Comparison of ENCODE assay signal across 8 cellular contexts in genomic region chr19:1269478-1270167, GRCh38. TPM values are rescaled to one million over a fixed set of nuclear protein-coding genes. Genes with fewer than 3 reads are reported as not detected.
DNase-seq lines count a peak whose midpoint lies in the region; ATAC-seq and TF ChIP-seq lines count a peak whose summit lies in the region.

No MANE protein-coding gene starts in this region.

- H3K27me3 Mint-ChIP-seq in neural crest cell (ENCODE audit: low read depth): peaks cover 31% of the 10 kb centered on the region

- peak overlapping the region; percentile 98 for H3K27ac Mint-ChIP-seq in neural crest cell (ENCODE audit: unreplicated experiment)

- ATAC-seq in GM21529 (IDR thresholded peaks at IDR 0.05; ENCODE audit: unreplicated experiment): peak; percentile 13
- peak; percentile 14 for ATAC-seq in foreskin keratinocyte

- H3K27me3 ChIP-seq in foreskin keratinocyte: no peaks in the 10 kb centered on the region

- peak; percentile 15; the same call in 1 of the 2 replicates for TF ChIP-seq RAD21 in Ishikawa (IDR thresholded peaks at IDR 0.05; ENCODE audit: low read depth)

- H3K4me1 ChIP-seq in foreskin keratinocyte: peaks cover 8% of the 10 kb centered on the region

- H3K27ac ChIP-seq in foreskin keratinocyte: peak overlapping the region; percentile 58
- peak overlapping the region; percentile 94 for H3K27ac ChIP-seq in temporal lobe (ENCODE audit: low read depth, low read length)

- TF ChIP-seq CTCF in foreskin keratinocyte (conservative IDR thresholded peaks at IDR 0.05): peak; percentile 18
- no peak for TF ChIP-seq CTCF in neural crest cell (conservative IDR thresholded peaks at IDR 0.05)

- TF ChIP-seq EP300 in Ishikawa (IDR thresholded peaks at IDR 0.05; ENCODE audit: borderline replicate concordance): 0 out of 2 replicates have a peak, but pooled peaks have one; percentile 9

- H3K4me3 Mint-ChIP-seq in neural crest cell: peak overlapping the region; percentile 91

- peak; percentile 83 for DNase-seq in DMS79 treated with DMSO at 0.1 percent for 48 hours (lab: John Stamatoyannopoulos, UW)
- peak; percentile 91 for DNase-seq in RPMI8226
- DNase-seq in activated gamma-delta T cell treated with Interleukin-2 at 50 U/mL for 16 hours: peak; percentile 85
- DNase-seq in foreskin keratinocyte: peak in 1 of 2 donors; percentile 76
- peak; percentile 82 for DNase-seq in neural crest cell (ENCODE audit: low read depth, low spot score)

- peaks cover 73% of the 10 kb centered on the region for H3K4me1 Mint-ChIP-seq in neural crest cell

- no peaks in the 10 kb centered on the region for H3K9me3 Mint-ChIP-seq in neural crest cell

- peaks cover 23% of the 10 kb centered on the region for H3K36me3 Mint-ChIP-seq in neural crest cell (ENCODE audit: low read depth)

TF ChIP-seq in Ishikawa, 13 proteins besides CTCF, POLR2A, EP300 and RAD21:
- TF ChIP-seq CREB1 (IDR thresholded peaks at IDR 0.05; ENCODE audit: low read depth) (no peak; the same call in 1 of the 2 replicates), TAF1 (IDR thresholded peaks at IDR 0.05; ENCODE audit: low read depth) (peak; percentile 6; the same call in 1 of the 2 replicates), NFIC (IDR thresholded peaks at IDR 0.05) (peak; percentile 71), ZBTB7A (IDR thresholded peaks at IDR 0.05; ENCODE audit: low read depth) (no peak), YY1 (IDR thresholded peaks at IDR 0.05; ENCODE audit: low read depth) (peak; percentile 97), TCF12 (IDR thresholded peaks at IDR 0.05; ENCODE audit: low read depth) (no peak; the same call in 1 of the 2 replicates), CEBPB (IDR thresholded peaks at IDR 0.05) (no peak), USF1 (IDR thresholded peaks at IDR 0.05) (peak; percentile 87), EGR1 (IDR thresholded peaks at IDR 0.05) (peak; percentile 71), TEAD4 (IDR thresholded peaks at IDR 0.05) (peak; percentile 78), FOXM1 (IDR thresholded peaks at IDR 0.05; ENCODE audit: borderline replicate concordance, low read depth) (no peak)
- TF ChIP-seq, protein P1, sequence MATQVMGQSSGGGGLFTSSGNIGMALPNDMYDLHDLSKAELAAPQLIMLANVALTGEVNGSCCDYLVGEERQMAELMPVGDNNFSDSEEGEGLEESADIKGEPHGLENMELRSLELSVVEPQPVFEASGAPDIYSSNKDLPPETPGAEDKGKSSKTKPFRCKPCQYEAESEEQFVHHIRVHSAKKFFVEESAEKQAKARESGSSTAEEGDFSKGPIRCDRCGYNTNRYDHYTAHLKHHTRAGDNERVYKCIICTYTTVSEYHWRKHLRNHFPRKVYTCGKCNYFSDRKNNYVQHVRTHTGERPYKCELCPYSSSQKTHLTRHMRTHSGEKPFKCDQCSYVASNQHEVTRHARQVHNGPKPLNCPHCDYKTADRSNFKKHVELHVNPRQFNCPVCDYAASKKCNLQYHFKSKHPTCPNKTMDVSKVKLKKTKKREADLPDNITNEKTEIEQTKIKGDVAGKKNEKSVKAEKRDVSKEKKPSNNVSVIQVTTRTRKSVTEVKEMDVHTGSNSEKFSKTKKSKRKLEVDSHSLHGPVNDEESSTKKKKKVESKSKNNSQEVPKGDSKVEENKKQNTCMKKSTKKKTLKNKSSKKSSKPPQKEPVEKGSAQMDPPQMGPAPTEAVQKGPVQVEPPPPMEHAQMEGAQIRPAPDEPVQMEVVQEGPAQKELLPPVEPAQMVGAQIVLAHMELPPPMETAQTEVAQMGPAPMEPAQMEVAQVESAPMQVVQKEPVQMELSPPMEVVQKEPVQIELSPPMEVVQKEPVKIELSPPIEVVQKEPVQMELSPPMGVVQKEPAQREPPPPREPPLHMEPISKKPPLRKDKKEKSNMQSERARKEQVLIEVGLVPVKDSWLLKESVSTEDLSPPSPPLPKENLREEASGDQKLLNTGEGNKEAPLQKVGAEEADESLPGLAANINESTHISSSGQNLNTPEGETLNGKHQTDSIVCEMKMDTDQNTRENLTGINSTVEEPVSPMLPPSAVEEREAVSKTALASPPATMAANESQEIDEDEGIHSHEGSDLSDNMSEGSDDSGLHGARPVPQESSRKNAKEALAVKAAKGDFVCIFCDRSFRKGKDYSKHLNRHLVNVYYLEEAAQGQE (IDR thresholded peaks at IDR 0.05; ENCODE audit: low read depth): no peak; the same call in 1 of the 2 replicates
- TF ChIP-seq, protein P2, sequence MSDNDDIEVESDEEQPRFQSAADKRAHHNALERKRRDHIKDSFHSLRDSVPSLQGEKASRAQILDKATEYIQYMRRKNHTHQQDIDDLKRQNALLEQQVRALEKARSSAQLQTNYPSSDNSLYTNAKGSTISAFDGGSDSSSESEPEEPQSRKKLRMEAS (IDR thresholded peaks at IDR 0.05): peak; percentile 89

RNA-seq across cellular contexts. Expression of gene CIRBP, which starts 0.5 kb away (rescaled TPM):
- total RNA-seq in foreskin keratinocyte: 95.4 and 99.9 TPM in 2 replicates
- polyA plus RNA-seq in foreskin keratinocyte: 128 and 129 TPM in 2 replicates
- total RNA-seq in neural crest cell: 414 and 421 TPM in 2 replicates
- 289 TPM for total RNA-seq in temporal lobe

RNA-seq across cellular contexts. Expression of gene FAM174C, which starts 5.7 kb away (rescaled TPM):
- total RNA-seq in foreskin keratinocyte: 48.1 and 50.9 TPM in 2 replicates
- polyA plus RNA-seq in foreskin keratinocyte: 79.6 and 91.6 TPM in 2 replicates
- 33.3 and 36.6 TPM in 2 replicates for total RNA-seq in neural crest cell
- 8.9 TPM for total RNA-seq in temporal lobe

RNA-seq across cellular contexts. Expression of gene EFNA2, which starts 16.1 kb away (rescaled TPM):
- not detected in 2 replicates for total RNA-seq in foreskin keratinocyte
- not detected in 2 replicates for polyA plus RNA-seq in foreskin keratinocyte
- total RNA-seq in neural crest cell: 28.0 and 31.0 TPM in 2 replicates
- 4.9 TPM for total RNA-seq in temporal lobe

RNA-seq across cellular contexts. Expression of gene MIDN, which starts 21.2 kb away (rescaled TPM):
- 21.3 and 24.4 TPM in 2 replicates for total RNA-seq in foreskin keratinocyte
- 16.6 and 17.7 TPM in 2 replicates for polyA plus RNA-seq in foreskin keratinocyte
- 177 and 187 TPM in 2 replicates for total RNA-seq in neural crest cell
- 22.6 TPM for total RNA-seq in temporal lobe

RNA-seq across cellular contexts. Expression of gene ATP5F1D, which starts 28.1 kb away (rescaled TPM):
- total RNA-seq in foreskin keratinocyte (133 and 135 TPM in 2 replicates), neural crest cell (140 and 141 TPM in 2 replicates), temporal lobe (27.5 TPM)
- 244 and 259 TPM in 2 replicates for polyA plus RNA-seq in foreskin keratinocyte
